1 cellular context compared by ENCODE assay signal in the genomic region with DNA sequence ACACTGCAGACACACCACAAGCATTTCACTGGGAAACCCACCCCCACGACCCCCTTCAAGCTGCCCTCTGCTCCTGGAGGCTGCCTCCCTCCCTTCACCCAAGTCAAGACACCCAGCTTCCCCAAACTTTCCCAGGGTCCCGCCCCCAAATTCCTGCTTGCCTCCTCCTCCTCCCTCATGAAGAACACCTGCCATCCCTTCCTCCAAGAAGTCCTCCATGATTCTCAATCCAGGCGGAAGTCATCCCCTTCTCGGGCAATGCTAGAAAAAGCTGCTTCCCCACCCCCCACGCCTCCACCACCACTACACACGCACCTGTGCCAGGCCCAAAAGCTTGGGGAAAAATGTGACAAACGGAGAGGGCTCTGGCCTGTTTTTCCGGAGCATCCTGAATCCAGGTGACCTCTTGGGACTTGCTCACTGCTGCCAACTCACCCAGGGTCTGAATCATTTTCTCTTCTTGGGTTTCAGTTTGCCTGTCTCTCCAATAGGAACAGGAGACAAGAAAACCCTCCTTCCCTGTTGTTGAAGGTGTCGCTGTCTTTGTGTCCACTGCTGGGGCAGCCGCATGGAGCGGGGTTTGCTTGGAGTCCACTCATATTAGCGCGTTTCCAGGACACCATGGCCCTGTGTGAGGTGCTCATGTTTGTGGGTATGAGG.
TF ChIP-seq lines count a peak whose summit lies in the region.

No MANE protein-coding gene starts in this region.

TF ChIP-seq in K562, 482 proteins besides CTCF, POLR2A, EP300 and RAD21 (continued from another document):
- TF ChIP-seq, protein P1, sequence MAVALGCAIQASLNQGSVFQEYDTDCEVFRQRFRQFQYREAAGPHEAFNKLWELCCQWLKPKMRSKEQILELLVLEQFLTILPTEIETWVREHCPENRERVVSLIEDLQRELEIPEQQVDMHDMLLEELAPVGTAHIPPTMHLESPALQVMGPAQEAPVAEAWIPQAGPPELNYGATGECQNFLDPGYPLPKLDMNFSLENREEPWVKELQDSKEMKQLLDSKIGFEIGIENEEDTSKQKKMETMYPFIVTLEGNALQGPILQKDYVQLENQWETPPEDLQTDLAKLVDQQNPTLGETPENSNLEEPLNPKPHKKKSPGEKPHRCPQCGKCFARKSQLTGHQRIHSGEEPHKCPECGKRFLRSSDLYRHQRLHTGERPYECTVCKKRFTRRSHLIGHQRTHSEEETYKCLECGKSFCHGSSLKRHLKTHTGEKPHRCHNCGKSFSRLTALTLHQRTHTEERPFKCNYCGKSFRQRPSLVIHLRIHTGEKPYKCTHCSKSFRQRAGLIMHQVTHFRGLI (CRISPR knock-in tag; IDR thresholded peaks at IDR 0.05) = no peak
TF ChIP-seq in K562: peak in this region for 1.
